In the genomic region with DNA sequence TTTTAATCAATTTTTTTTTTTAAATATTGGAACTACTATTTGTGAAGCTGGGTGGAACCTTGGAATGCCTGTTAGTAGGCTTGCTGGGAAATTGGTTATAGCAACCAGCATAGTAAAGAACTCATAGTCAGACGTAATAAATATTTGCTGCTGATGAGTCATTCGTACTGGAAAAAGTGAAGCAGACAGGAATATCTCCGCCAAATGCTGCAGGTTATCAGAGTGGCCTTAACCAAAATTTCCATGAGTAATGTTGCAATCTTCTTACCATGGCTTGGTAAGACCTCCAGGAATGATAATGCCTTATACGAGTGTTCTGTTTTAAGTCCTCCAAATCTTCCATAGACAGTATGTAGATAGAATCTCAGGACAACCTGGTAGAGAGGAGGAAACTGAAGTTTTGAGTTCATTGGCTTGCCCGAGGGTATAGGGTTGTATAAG, we compare ENCODE assay signal across 8 cellular contexts. TPM values are rescaled to one million over a fixed set of nuclear protein-coding genes. Genes with fewer than 3 reads are reported as not detected.
DNase-seq lines count a peak whose midpoint lies in the region; ATAC-seq and TF ChIP-seq lines count a peak whose summit lies in the region.

No MANE protein-coding gene starts in this region.

- intact Hi-C loops in sciatic nerve (cut with DNase I) = no loop called here

- DNase-seq in GM03348 (ENCODE audit: low spot score) = peak; percentile 67
- DNase-seq in fibroblast of peridontal ligament (ENCODE audit: extremely low read depth) = peak; percentile 93
- DNase-seq in sciatic nerve (ENCODE audit: low spot score) = no peak

- peak; percentile 68 for ATAC-seq in SK-N-SH treated with all-trans-retinoic acid at 6 μM for 48 hours
- ATAC-seq in sciatic nerve = peak; percentile 51
- no peak for ATAC-seq in HG03139 (IDR thresholded peaks at IDR 0.05; ENCODE audit: unreplicated experiment)
- no peak for ATAC-seq in GM21723 (IDR thresholded peaks at IDR 0.05; ENCODE audit: unreplicated experiment)
- no peak for ATAC-seq in HG03095 (IDR thresholded peaks at IDR 0.05; ENCODE audit: unreplicated experiment)
- no peak for ATAC-seq in HG03342 (IDR thresholded peaks at IDR 0.05; ENCODE audit: unreplicated experiment)

TF ChIP-seq in SK-N-SH treated with all-trans-retinoic acid at 6 μM for 48 hours, 23 proteins besides CTCF, POLR2A, EP300 and RAD21:
- TF ChIP-seq GLIS3 (CRISPR knock-in tag; IDR thresholded peaks at IDR 0.05) = 0 out of 2 replicates have a peak, but pooled peaks have one; percentile 32
- TF ChIP-seq TSHZ2 (CRISPR knock-in tag; IDR thresholded peaks at IDR 0.05) = no peak
- no peak for TF ChIP-seq ESRRG (CRISPR knock-in tag; IDR thresholded peaks at IDR 0.05)
- peak; percentile 44 for TF ChIP-seq ZFP3 (CRISPR knock-in tag; IDR thresholded peaks at IDR 0.05)
- peak; percentile 84; the same call in 1 of the 2 replicates for TF ChIP-seq CSDC2 (CRISPR knock-in tag; IDR thresholded peaks at IDR 0.05)
- TF ChIP-seq, protein P1, sequence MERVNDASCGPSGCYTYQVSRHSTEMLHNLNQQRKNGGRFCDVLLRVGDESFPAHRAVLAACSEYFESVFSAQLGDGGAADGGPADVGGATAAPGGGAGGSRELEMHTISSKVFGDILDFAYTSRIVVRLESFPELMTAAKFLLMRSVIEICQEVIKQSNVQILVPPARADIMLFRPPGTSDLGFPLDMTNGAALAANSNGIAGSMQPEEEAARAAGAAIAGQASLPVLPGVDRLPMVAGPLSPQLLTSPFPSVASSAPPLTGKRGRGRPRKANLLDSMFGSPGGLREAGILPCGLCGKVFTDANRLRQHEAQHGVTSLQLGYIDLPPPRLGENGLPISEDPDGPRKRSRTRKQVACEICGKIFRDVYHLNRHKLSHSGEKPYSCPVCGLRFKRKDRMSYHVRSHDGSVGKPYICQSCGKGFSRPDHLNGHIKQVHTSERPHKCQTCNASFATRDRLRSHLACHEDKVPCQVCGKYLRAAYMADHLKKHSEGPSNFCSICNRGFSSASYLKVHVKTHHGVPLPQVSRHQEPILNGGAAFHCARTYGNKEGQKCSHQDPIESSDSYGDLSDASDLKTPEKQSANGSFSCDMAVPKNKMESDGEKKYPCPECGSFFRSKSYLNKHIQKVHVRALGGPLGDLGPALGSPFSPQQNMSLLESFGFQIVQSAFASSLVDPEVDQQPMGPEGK (CRISPR knock-in tag; IDR thresholded peaks at IDR 0.05; ENCODE audit: borderline replicate concordance) = no peak
- TF ChIP-seq RARB (CRISPR knock-in tag; IDR thresholded peaks at IDR 0.05) = peak; percentile 60; the same call in 1 of the 2 replicates
- no peak for TF ChIP-seq ZNF8 (CRISPR knock-in tag; IDR thresholded peaks at IDR 0.05)
- TF ChIP-seq, protein P2, sequence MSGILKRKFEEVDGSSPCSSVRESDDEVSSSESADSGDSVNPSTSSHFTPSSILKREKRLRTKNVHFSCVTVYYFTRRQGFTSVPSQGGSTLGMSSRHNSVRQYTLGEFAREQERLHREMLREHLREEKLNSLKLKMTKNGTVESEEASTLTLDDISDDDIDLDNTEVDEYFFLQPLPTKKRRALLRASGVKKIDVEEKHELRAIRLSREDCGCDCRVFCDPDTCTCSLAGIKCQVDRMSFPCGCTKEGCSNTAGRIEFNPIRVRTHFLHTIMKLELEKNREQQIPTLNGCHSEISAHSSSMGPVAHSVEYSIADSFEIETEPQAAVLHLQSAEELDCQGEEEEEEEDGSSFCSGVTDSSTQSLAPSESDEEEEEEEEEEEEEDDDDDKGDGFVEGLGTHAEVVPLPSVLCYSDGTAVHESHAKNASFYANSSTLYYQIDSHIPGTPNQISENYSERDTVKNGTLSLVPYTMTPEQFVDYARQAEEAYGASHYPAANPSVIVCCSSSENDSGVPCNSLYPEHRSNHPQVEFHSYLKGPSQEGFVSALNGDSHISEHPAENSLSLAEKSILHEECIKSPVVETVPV (CRISPR knock-in tag; IDR thresholded peaks at IDR 0.05) = no peak
- no peak for TF ChIP-seq SNAI2 (CRISPR knock-in tag; IDR thresholded peaks at IDR 0.05)
- TF ChIP-seq ISL1 (CRISPR knock-in tag; IDR thresholded peaks at IDR 0.05) = peak; percentile 91
- no peak for TF ChIP-seq TCF4 (CRISPR knock-in tag; IDR thresholded peaks at IDR 0.05; ENCODE audit: borderline replicate concordance)
- TF ChIP-seq, protein P3, sequence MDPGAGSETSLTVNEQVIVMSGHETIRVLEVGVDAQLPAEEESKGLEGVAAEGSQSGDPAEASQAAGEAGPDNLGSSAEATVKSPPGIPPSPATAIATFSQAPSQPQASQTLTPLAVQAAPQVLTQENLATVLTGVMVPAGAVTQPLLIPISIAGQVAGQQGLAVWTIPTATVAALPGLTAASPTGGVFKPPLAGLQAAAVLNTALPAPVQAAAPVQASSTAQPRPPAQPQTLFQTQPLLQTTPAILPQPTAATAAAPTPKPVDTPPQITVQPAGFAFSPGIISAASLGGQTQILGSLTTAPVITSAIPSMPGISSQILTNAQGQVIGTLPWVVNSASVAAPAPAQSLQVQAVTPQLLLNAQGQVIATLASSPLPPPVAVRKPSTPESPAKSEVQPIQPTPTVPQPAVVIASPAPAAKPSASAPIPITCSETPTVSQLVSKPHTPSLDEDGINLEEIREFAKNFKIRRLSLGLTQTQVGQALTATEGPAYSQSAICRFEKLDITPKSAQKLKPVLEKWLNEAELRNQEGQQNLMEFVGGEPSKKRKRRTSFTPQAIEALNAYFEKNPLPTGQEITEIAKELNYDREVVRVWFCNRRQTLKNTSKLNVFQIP (CRISPR knock-in tag; IDR thresholded peaks at IDR 0.05; ENCODE audit: borderline replicate concordance, low read depth) = no peak
- no peak for TF ChIP-seq ZNF565 (CRISPR knock-in tag; conservative IDR thresholded peaks at IDR 0.05; ENCODE audit: low read depth)
- TF ChIP-seq ZC3H10 (CRISPR knock-in tag; IDR thresholded peaks at IDR 0.05) = no peak
- no peak for TF ChIP-seq ZNF70 (CRISPR knock-in tag; IDR thresholded peaks at IDR 0.05)
- TF ChIP-seq ARNTL (CRISPR knock-in tag; IDR thresholded peaks at IDR 0.05; ENCODE audit: borderline replicate concordance, low read depth) = no peak
- TF ChIP-seq, protein P4, sequence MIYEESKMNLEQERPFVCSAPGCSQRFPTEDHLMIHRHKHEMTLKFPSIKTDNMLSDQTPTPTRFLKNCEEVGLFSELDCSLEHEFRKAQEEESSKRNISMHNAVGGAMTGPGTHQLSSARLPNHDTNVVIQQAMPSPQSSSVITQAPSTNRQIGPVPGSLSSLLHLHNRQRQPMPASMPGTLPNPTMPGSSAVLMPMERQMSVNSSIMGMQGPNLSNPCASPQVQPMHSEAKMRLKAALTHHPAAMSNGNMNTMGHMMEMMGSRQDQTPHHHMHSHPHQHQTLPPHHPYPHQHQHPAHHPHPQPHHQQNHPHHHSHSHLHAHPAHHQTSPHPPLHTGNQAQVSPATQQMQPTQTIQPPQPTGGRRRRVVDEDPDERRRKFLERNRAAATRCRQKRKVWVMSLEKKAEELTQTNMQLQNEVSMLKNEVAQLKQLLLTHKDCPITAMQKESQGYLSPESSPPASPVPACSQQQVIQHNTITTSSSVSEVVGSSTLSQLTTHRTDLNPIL (CRISPR knock-in tag; IDR thresholded peaks at IDR 0.05; ENCODE audit: low read depth) = no peak
- peak; percentile 14; the same call in 1 of the 2 replicates for TF ChIP-seq TOX (CRISPR knock-in tag; IDR thresholded peaks at IDR 0.05; ENCODE audit: borderline replicate concordance)
- TF ChIP-seq ZFP30 (CRISPR knock-in tag; IDR thresholded peaks at IDR 0.05) = no peak
- no peak for TF ChIP-seq PPARA (CRISPR knock-in tag; IDR thresholded peaks at IDR 0.05; ENCODE audit: borderline replicate concordance)
- no peak for TF ChIP-seq BACH2 (CRISPR knock-in tag; IDR thresholded peaks at IDR 0.05; ENCODE audit: borderline replicate concordance)
- no peak for TF ChIP-seq OSR1 (CRISPR knock-in tag; IDR thresholded peaks at IDR 0.05)

RNA-seq across cellular contexts. Expression of gene MBNL2, which starts 34.2 kb away (rescaled TPM):
- total RNA-seq in sciatic nerve = 102 TPM

Comparison
In these comparisons a context has a peak if more than half of its experiments do, and no peak if none do; other contexts are left out.
1. ATAC-seq: peak in SK-N-SH treated with all-trans-retinoic acid at 6 μM for 48 hours (single experiment) and sciatic nerve (single experiment); none in HG03139 (single experiment), GM21723 (single experiment), HG03095 (single experiment) and HG03342 (single experiment).